In genomic region chr12:26196424-26196722, GRCh38 we compare ENCODE assay signal across 9 cellular contexts. TPM values are rescaled to one million over a fixed set of nuclear protein-coding genes. Genes with fewer than 3 reads are reported as not detected.
DNase-seq lines count a peak whose midpoint lies in the region; ATAC-seq and TF ChIP-seq lines count a peak whose summit lies in the region.
"Had no signal": no experiment of that assay in that cellular context is flagged by ENCODE, and none has a peak within 500 bp of the region (broad histone marks: within the 10 kb centered on the region; RNA-seq: fewer than 3 reads in every experiment).

No MANE protein-coding gene starts in this region.

- H3K27me3 ChIP-seq in adipocyte (replicated peaks; ENCODE audit: control insufficient read depth, insufficient read depth, low read length): no peaks in the 10 kb centered on the region
- no peaks in the 10 kb centered on the region for H3K27me3 ChIP-seq in left ventricle myocardium inferior (ENCODE audit: low read depth)

- H3K9me3 ChIP-seq in ES-I3 (ENCODE audit: control insufficient read depth, insufficient read depth, low read length) (no peaks in the 10 kb centered on the region), adipocyte (ENCODE audit: control insufficient read depth, low read length) (no peaks in the 10 kb centered on the region), left ventricle myocardium inferior (replicated peaks) (no peaks in the 10 kb centered on the region)

- H3K4me3 ChIP-seq in adipocyte (ENCODE audit: low read length) (peak overlapping the region; percentile 83), left ventricle myocardium inferior (peak overlapping the region; percentile 79), retinal pigment epithelial cell (ENCODE audit: low read length) (peak overlapping the region; percentile 59)

- H3K27ac ChIP-seq in left ventricle myocardium inferior (replicated peaks): peak overlapping the region; percentile 88

- peak; percentile 62 for DNase-seq in adipocyte (ENCODE audit: low read depth)
- DNase-seq in left ventricle myocardium inferior: no peak
- DNase-seq in retinal pigment epithelial cell (ENCODE audit: low read depth): no peak
- DNase-seq in epidermal melanocyte (ENCODE audit: insufficient read length, low spot score): no peak
- DNase-seq: NCI-H1105 had no signal

- no peaks in the 10 kb centered on the region for H3K36me3 ChIP-seq in ES-I3 (ENCODE audit: insufficient read depth, low read length)
- H3K36me3 ChIP-seq in adipocyte (ENCODE audit: control insufficient read depth, insufficient read depth, low read length, severe bottlenecking): no peaks in the 10 kb centered on the region
- H3K36me3 ChIP-seq in left ventricle myocardium inferior: no peaks in the 10 kb centered on the region

- H3K4me1 ChIP-seq in ES-I3 (ENCODE audit: insufficient read depth, low read length): peaks cover 3% of the 10 kb centered on the region; the same call in 1 of the 2 replicates
- peaks cover 36% of the 10 kb centered on the region for H3K4me1 ChIP-seq in adipocyte (ENCODE audit: control insufficient read depth, insufficient read depth, low read length)
- peaks cover 43% of the 10 kb centered on the region for H3K4me1 ChIP-seq in left ventricle myocardium inferior

- TF ChIP-seq CTCF in left ventricle myocardium inferior (IDR thresholded peaks at IDR 0.05; ENCODE audit: borderline replicate concordance): no peak
- TF ChIP-seq CTCF in retinal pigment epithelial cell (conservative IDR thresholded peaks at IDR 0.05; ENCODE audit: low read depth, low read length): no peak

- intact Hi-C loops in left ventricle myocardium inferior (cut with micrococcal nuclease): loop anchor here (10.0 kb wide), 1 partner anchor 72 kb away; the partner anchor contains the start of gene BHLHE41

- H3K9ac ChIP-seq in ES-I3 (ENCODE audit: low read depth, low read length) (peak overlapping the region; percentile 87; the same call in 1 of the 2 replicates), adipocyte (ENCODE audit: low read length) (peak overlapping the region; percentile 85)

- ATAC-seq in GM19463 (IDR thresholded peaks at IDR 0.05; ENCODE audit: unreplicated experiment): no peak
- ATAC-seq in GM18517 (IDR thresholded peaks at IDR 0.05; ENCODE audit: unreplicated experiment): no peak
- no peak for ATAC-seq in HG02678 (IDR thresholded peaks at IDR 0.05; ENCODE audit: unreplicated experiment)

RNA-seq across cellular contexts. Expression of gene SSPN, which starts 1.0 kb away (rescaled TPM):
- 67.4 TPM for total RNA-seq in left ventricle myocardium inferior
